ENCODE assay signal across 9 cellular contexts in genomic region chr2:84302513-84303412, GRCh38.
DNase-seq lines count a peak whose midpoint lies in the region; ATAC-seq, FAIRE-seq and TF ChIP-seq lines count a peak whose summit lies in the region.
"Had no signal": no experiment of that assay in that cellular context is flagged by ENCODE, and none has a peak within 500 bp of the region (broad histone marks: within the 10 kb centered on the region; RNA-seq: fewer than 3 reads in every experiment).

No MANE protein-coding gene starts in this region.

- H3K9me3 ChIP-seq in A549 (no peaks in the 10 kb centered on the region), kidney (ENCODE audit: control insufficient read depth in 1 of 2, low read length in 2 of 2) (no peaks in the 10 kb centered on the region)

- peak; percentile 74 to 88 for TF ChIP-seq RAD21 in A549 (conservative IDR thresholded peaks at IDR 0.05 in 1 of 2, IDR thresholded peaks at IDR 0.05 in 1 of 2)

- peak; percentile 61 to 69 for DNase-seq in A549 (ENCODE audit: low read depth in 1 of 2, low spot score in 1 of 2)
- DNase-seq in GM04504 (ENCODE audit: low read depth): peak; percentile 30
- DNase-seq in H54 (ENCODE audit: insufficient read length, low spot score): peak; percentile 47
- peak; percentile 66 for DNase-seq in KBM-7
- DNase-seq in SK-MEL-5 (ENCODE audit: low read depth, low spot score): peak; percentile 74
- DNase-seq in T47D (ENCODE audit: low read depth in 1 of 2, low spot score in 1 of 2): peak; percentile 46 to 57
- DNase-seq in kidney: no peak
- peak; percentile 9 for DNase-seq in stimulated activated naive CD4-positive, alpha-beta T cell treated with Interleukin-2 at 50 U/mL for 16 hours (lab: John Stamatoyannopoulos, UW)

- CTCF ChIA-PET in A549 (lab: Yijun Ruan, JAX): interaction anchor here (0.6 to 1.2 kb wide), 7 partner anchors 9 to 280 kb away, joined by 3 to 7 read pairs (median 5); no protein-coding TSS in a partner anchor

- TF ChIP-seq POLR2A in A549 (IDR thresholded peaks at IDR 0.05; ENCODE audit: low read length) (no peak), H54 (IDR thresholded peaks at IDR 0.05; ENCODE audit: low read depth, low read length) (no peak)

- in situ Hi-C loops in KBM-7 (cut with MboI; ENCODE audit: low pct_unique_long_range_greater_than_20kb, low sequenced_read_pairs): no loop called here
- in situ Hi-C loops in SK-MEL-5 (cut with HindIII; ENCODE audit: low pct_unique_long_range_greater_than_20kb, low sequenced_read_pairs): no loop called here
- in situ Hi-C loops in T47D (cut with HindIII; ENCODE audit: low pct_unique_long_range_greater_than_20kb, low sequenced_read_pairs): no loop called here

- TF ChIP-seq CTCF in A549 (IDR thresholded peaks at IDR 0.05) (peak; percentile 78), kidney (IDR thresholded peaks at IDR 0.05; ENCODE audit: borderline replicate concordance, extremely low read depth, insufficient read depth) (peak; percentile 80)

- TF ChIP-seq EP300 in A549 (IDR thresholded peaks at IDR 0.05): no peak

- H3K4me1 ChIP-seq in A549 (no peaks in the 10 kb centered on the region), kidney (ENCODE audit: control insufficient read depth in 1 of 2, insufficient read depth in 1 of 2, low read depth in 1 of 2, low read length in 2 of 2) (no peaks in the 10 kb centered on the region)

- FAIRE-seq in A549 (lab: Jason Lieb, UNC): no peak
- FAIRE-seq in H54 (lab: Jason Lieb, UNC): peak; percentile 66
- FAIRE-seq in kidney (lab: Jason Lieb, UNC): peak; percentile 38

- POLR2A ChIA-PET in A549 (lab: Yijun Ruan, JAX): no interaction called here

- H3K4me2 ChIP-seq in A549: no peak overlapping the region

- 11% methylated on average over 3 of the region's 3 CpGs for WGBS in A549 (ENCODE audit: missing lambda C conversion rate)

- peak; percentile 93 to 96 for ATAC-seq in A549

- intact Hi-C loops in kidney (cut with DNase I): no loop called here

- H3K9ac ChIP-seq in kidney (ENCODE audit: low read length in 2 of 2): no peak overlapping the region

- no peak overlapping the region for H3K27ac ChIP-seq in A549
- no peak overlapping the region for H3K27ac ChIP-seq in kidney (ENCODE audit: low read depth in 2 of 2, low read length in 2 of 2)
- H3K27ac ChIP-seq: skin epidermis had no signal

- no peaks in the 10 kb centered on the region for H3K36me3 ChIP-seq in kidney (ENCODE audit: control insufficient read depth in 1 of 2, insufficient read depth in 2 of 2, low read length in 2 of 2)

- H3K4me3 ChIP-seq in A549 (no peak overlapping the region), kidney (ENCODE audit: low read length in 2 of 2) (no peak overlapping the region)
- H3K4me3 ChIP-seq: skin epidermis had no signal

TF ChIP-seq in A549, 52 proteins besides CTCF, POLR2A, EP300 and RAD21:
- TF ChIP-seq SMC3 (IDR thresholded peaks at IDR 0.05): peak; percentile 54
- TF ChIP-seq HOXA7 (CRISPR knock-in tag; IDR thresholded peaks at IDR 0.05): no peak
TF ChIP-seq in A549: peak in this region for 1.
